ENCODE assay signal across 22 cellular contexts in genomic region chr2:15826273-15826717, GRCh38.
DNase-seq lines count a peak whose midpoint lies in the region; ATAC-seq, FAIRE-seq and TF ChIP-seq lines count a peak whose summit lies in the region.
"Had no signal": no experiment of that assay in that cellular context is flagged by ENCODE, and none has a peak within 500 bp of the region (broad histone marks: within the 10 kb centered on the region; RNA-seq: fewer than 3 reads in every experiment).

No MANE protein-coding gene starts in this region.

- CTCF ChIA-PET in HepG2 (lab: Yijun Ruan, JAX; ENCODE audit: low intra/inter-chr PET ratio, low total read pairs): no interaction called here
- CTCF ChIA-PET in activated CD4-positive, alpha-beta T cell treated with anti-CD3 and anti-CD28 coated beads for 36 hours (lab: Charles Lee): no interaction called here

- DNase-seq in ELF-1 (ENCODE audit: low read depth, low spot score): peak; percentile 98
- DNase-seq in NCI-H69 (lab: John Stamatoyannopoulos, UW): peak; percentile 68
- DNase-seq in ecto neural progenitor cell (ENCODE audit: low spot score): peak; percentile 78
- DNase-seq in HepG2 (ENCODE audit: low spot score): no peak
- no peak for DNase-seq in activated CD4-positive, alpha-beta T cell treated with anti-CD3 and anti-CD28 coated beads for 36 hours
- no peak for DNase-seq in RCC 7860 (ENCODE audit: low spot score)
- DNase-seq in epidermal melanocyte (ENCODE audit: insufficient read length, low spot score): no peak
- DNase-seq: activated CD4-positive, CD25-positive, alpha-beta regulatory T cell; activated naive CD4-positive, alpha-beta T cell treated with anti-CD3 and anti-CD28 coated beads for 36 hours; activated T-cell treated with anti-CD3 and anti-CD28 coated beads, Interleukin-2, amount 50 U/mL, for 4 hours; effector memory CD4-positive, alpha-beta T cell; NCI-H510A treated with DMSO at 0.1 percent for 48 hours; OCI-M1; stimulated activated naive CD4-positive, alpha-beta T cell had no signal

- H3K9me3 Mint-ChIP-seq in activated CD4-positive, alpha-beta T cell treated with anti-CD3 and anti-CD28 coated beads for 36 hours (ENCODE audit: low read depth): no peaks in the 10 kb centered on the region
- H3K9me3 Mint-ChIP-seq: activated naive CD4-positive, alpha-beta T cell treated with anti-CD3 and anti-CD28 coated beads for 36 hours; activated T-cell treated with anti-CD3 and anti-CD28 coated beads, Interleukin-2, amount 50 U/mL, for 4 hours; central memory CD8-positive, alpha-beta T cell; neural crest cell had no signal

- TF ChIP-seq POLR2A in HepG2 (IDR thresholded peaks at IDR 0.05; ENCODE audit: insufficient read depth in 1 of 2, low read depth in 2 of 2, low read length in 2 of 2): no peak

- no peak overlapping the region; the same call in 1 of the 2 replicates for H3K4me2 ChIP-seq in HepG2 (ENCODE audit: low read depth, low read length)

- no peak overlapping the region for H3K9ac ChIP-seq in HepG2 (ENCODE audit: insufficient read depth, low read depth, low read length)

- H3K79me2 ChIP-seq in HepG2 (ENCODE audit: insufficient read depth, low read length): no peaks in the 10 kb centered on the region

- H3K4me3 Mint-ChIP-seq in activated CD4-positive, alpha-beta T cell treated with anti-CD3 and anti-CD28 coated beads for 36 hours: no peak overlapping the region
- H3K4me3 Mint-ChIP-seq: activated naive CD4-positive, alpha-beta T cell treated with anti-CD3 and anti-CD28 coated beads for 36 hours; activated T-cell treated with anti-CD3 and anti-CD28 coated beads, Interleukin-2, amount 50 U/mL, for 4 hours; central memory CD8-positive, alpha-beta T cell; neural crest cell had no signal

- TF ChIP-seq EP300 in HepG2 (IDR thresholded peaks at IDR 0.05; ENCODE audit: low read depth in 2 of 2, low read length in 2 of 2): no peak
- no peak for TF ChIP-seq EP300 in HepG2 (CRISPR knock-in tag; IDR thresholded peaks at IDR 0.05; ENCODE audit: borderline replicate concordance)

- in situ Hi-C loops in HepG2 (cut with HindIII; ENCODE audit: extremely low pct_ligation_motif_present, low pct_unique_long_range_greater_than_20kb): no loop called here

- 50% methylated on average over 8 of the region's 8 CpGs for WGBS in HepG2 (ENCODE audit: low lambda C conversion rate)

- no peak for TF ChIP-seq RAD21 in HepG2 (CRISPR knock-in tag; IDR thresholded peaks at IDR 0.05)

- no peaks in the 10 kb centered on the region for H3K4me1 ChIP-seq in HepG2 (ENCODE audit: insufficient read depth, low read length)
- H3K4me1 ChIP-seq: prostate gland, SJSA1 had no signal

- H3K27me3 Mint-ChIP-seq in activated CD4-positive, alpha-beta T cell treated with anti-CD3 and anti-CD28 coated beads for 36 hours: no peaks in the 10 kb centered on the region

- TF ChIP-seq CTCF in HepG2 (CRISPR knock-in tag; IDR thresholded peaks at IDR 0.05): no peak

- H3K27ac Mint-ChIP-seq in activated CD4-positive, alpha-beta T cell treated with anti-CD3 and anti-CD28 coated beads for 36 hours: no peak overlapping the region
- H3K27ac Mint-ChIP-seq: activated naive CD4-positive, alpha-beta T cell treated with anti-CD3 and anti-CD28 coated beads for 36 hours had no signal

- BruUV-seq in HepG2 (replicated peaks; lab: Mats Ljungman, UMichigan): no TSS peak

- FAIRE-seq in HepG2 (lab: Jason Lieb, UNC) (no peak), RCC 7860 (lab: Jason Lieb, UNC) (no peak)
- FAIRE-seq: D721Med, HTR-8/SVneo had no signal

- ATAC-seq in HepG2 (peak; percentile 78), GM18873 (IDR thresholded peaks at IDR 0.05; ENCODE audit: low FRiP score, unreplicated experiment) (no peak)
- ATAC-seq in activated CD4-positive, alpha-beta T cell treated with anti-CD3 and anti-CD28 coated beads for 36 hours: no peak
- ATAC-seq: activated T-cell treated with anti-CD3 and anti-CD28 coated beads, Interleukin-2, amount 50 U/mL, for 4 hours had no signal

- H3K4me1 Mint-ChIP-seq in activated CD4-positive, alpha-beta T cell treated with anti-CD3 and anti-CD28 coated beads for 36 hours: no peaks in the 10 kb centered on the region
- H3K4me1 Mint-ChIP-seq: central memory CD8-positive, alpha-beta T cell had no signal

- H3K36me3 ChIP-seq in HepG2 (replicated peaks in 1 of 2; ENCODE audit: control insufficient read depth in 1 of 2, insufficient read depth in 2 of 2, low read length in 2 of 2): no peaks in the 10 kb centered on the region
- H3K36me3 ChIP-seq: prostate gland, SJSA1 had no signal

- no peaks in the 10 kb centered on the region for H4K20me1 ChIP-seq in HepG2 (ENCODE audit: insufficient read depth, low read length)

- POLR2A ChIA-PET in HepG2 (lab: Yijun Ruan, JAX): no interaction called here
- POLR2A ChIA-PET in activated CD4-positive, alpha-beta T cell treated with anti-CD3 and anti-CD28 coated beads for 36 hours (lab: Charles Lee): no interaction called here

- no peak overlapping the region for H3K4me3 ChIP-seq in HepG2 (replicated peaks in 1 of 3; ENCODE audit: insufficient read depth in 1 of 3, low read depth in 2 of 3, low read length in 3 of 3)
- H3K4me3 ChIP-seq: prostate gland, SJSA1 had no signal

- no peaks in the 10 kb centered on the region for H3K36me3 Mint-ChIP-seq in activated CD4-positive, alpha-beta T cell treated with anti-CD3 and anti-CD28 coated beads for 36 hours (ENCODE audit: low read depth)

- intact Hi-C loops in HepG2 (cut with micrococcal nuclease; ENCODE audit: unreplicated experiment): no loop called here
- intact Hi-C loops in activated CD4-positive, alpha-beta T cell treated with anti-CD3 and anti-CD28 coated beads for 36 hours (cut with DNase I, micrococcal nuclease): no loop called here

- H3K9me3 ChIP-seq in HepG2 (ENCODE audit: low read length): no peaks in the 10 kb centered on the region
- H3K9me3 ChIP-seq: prostate gland, SJSA1 had no signal

- no peak overlapping the region for H3K27ac ChIP-seq in HepG2 (ENCODE audit: extremely low read length, insufficient read depth, low read length)
- H3K27ac ChIP-seq: C4-2B, prostate gland, SJSA1 had no signal

- H3K27me3 ChIP-seq in HepG2 (ENCODE audit: control insufficient read depth in 1 of 2, insufficient read depth in 2 of 2, low read length in 2 of 2): peaks cover 0 to 9% of the 10 kb centered on the region in 2 experiments; a peak in 3 of 5 replicates
- H3K27me3 ChIP-seq: SJSA1 had no signal

- no peak overlapping the region for H2AFZ ChIP-seq in HepG2 (ENCODE audit: low read length)

TF ChIP-seq in HepG2, 621 proteins besides CTCF, POLR2A, EP300 and RAD21:
- TF ChIP-seq ZNF292 (CRISPR knock-in tag; IDR thresholded peaks at IDR 0.05; ENCODE audit: borderline replicate concordance, low read depth) (no peak), TMF1 (CRISPR knock-in tag; IDR thresholded peaks at IDR 0.05; ENCODE audit: low read depth) (no peak), FOXK2 (IDR thresholded peaks at IDR 0.05) (no peak)
TF ChIP-seq in HepG2: peak in this region for 0.

Comparison
In these comparisons a context has a peak if more than half of its experiments do, and no peak if none do; other contexts are left out.
1. DNase-seq: peak in ELF-1 (single experiment), NCI-H69 (single experiment) and ecto neural progenitor cell (single experiment); none in HepG2 (single experiment), activated CD4-positive, alpha-beta T cell treated with anti-CD3 and anti-CD28 coated beads for 36 hours (single experiment), RCC 7860 (single experiment) and epidermal melanocyte (single experiment).